In genomic region chr7:122304996-122305421, GRCh38 we compare ENCODE assay signal across 11 cellular contexts. TPM values are rescaled to one million over a fixed set of nuclear protein-coding genes. Genes with fewer than 3 reads are reported as not detected.
DNase-seq lines count a peak whose midpoint lies in the region; ATAC-seq and TF ChIP-seq lines count a peak whose summit lies in the region.
"Had no signal": no experiment of that assay in that cellular context is flagged by ENCODE, and none has a peak within 500 bp of the region (broad histone marks: within the 10 kb centered on the region; RNA-seq: fewer than 3 reads in every experiment).

No MANE protein-coding gene starts in this region.

- no peak overlapping the region for H3K27ac ChIP-seq in trophoblast cell (ENCODE audit: low read depth, low read length)
- H3K27ac ChIP-seq: sigmoid colon had no signal

- no peak overlapping the region for H2BK120ac ChIP-seq in trophoblast cell (ENCODE audit: insufficient read depth, low read length, poor library complexity)

- no peak for ATAC-seq in HG02642 (IDR thresholded peaks at IDR 0.05; ENCODE audit: poor library complexity, unreplicated experiment)
- ATAC-seq in natural killer cell, result no peak

- H2BK5ac ChIP-seq in trophoblast cell (ENCODE audit: low read depth, low read length, poor library complexity), result no peak overlapping the region

- H4K12ac ChIP-seq in trophoblast cell (ENCODE audit: low read depth, low read length), result no peak overlapping the region

- peaks cover 77% of the 10 kb centered on the region for H3K27me3 ChIP-seq in trophoblast cell (ENCODE audit: insufficient read depth, low read length)

- peak overlapping the region; percentile 84 for H3K4me2 ChIP-seq in trophoblast cell (ENCODE audit: low read length)

- no peak overlapping the region for H3K14ac ChIP-seq in trophoblast cell (ENCODE audit: low read length)

- DNase-seq in DMS53 (lab: John Stamatoyannopoulos, UW) (peak; percentile 79), NCI-H82 treated with DMSO at 0.1 percent for 48 hours (lab: John Stamatoyannopoulos, UW; ENCODE audit: unreplicated experiment) (peak; percentile 57), glutamatergic neuron (no peak), trophoblast cell (no peak), NCI-H524 treated with DMSO at 0.1 percent for 48 hours (lab: John Stamatoyannopoulos, UW) (no peak), HEK293T (ENCODE audit: extremely low spot score) (no peak), natural killer cell (no peak)
- DNase-seq: sigmoid colon had no signal

- peaks cover 21% of the 10 kb centered on the region in 2 experiments for H3K4me1 ChIP-seq in trophoblast cell (ENCODE audit: control insufficient read depth in 1 of 2, insufficient read depth in 2 of 2, low read length in 2 of 2)

- no peak overlapping the region for H4K8ac ChIP-seq in trophoblast cell (ENCODE audit: low read depth, low read length)

- H3K4me3 Mint-ChIP-seq in glutamatergic neuron (ENCODE audit: unreplicated experiment) (peak overlapping the region; percentile 91), natural killer cell (no peak overlapping the region)
- H3K4me3 Mint-ChIP-seq: central memory CD8-positive, alpha-beta T cell had no signal

- H3K9me3 Mint-ChIP-seq in glutamatergic neuron (ENCODE audit: unreplicated experiment), result peaks cover 13% of the 10 kb centered on the region
- H3K9me3 Mint-ChIP-seq in natural killer cell, result peaks cover 2 to 4% of the 10 kb centered on the region in 2 donors

- intact Hi-C loops in natural killer cell (cut with micrococcal nuclease), result no loop called here

- H3K36me3 ChIP-seq in trophoblast cell (ENCODE audit: control insufficient read depth in 1 of 2, insufficient read depth in 2 of 2, low read length in 2 of 2), result no peaks in the 10 kb centered on the region
- H3K36me3 ChIP-seq: sigmoid colon had no signal

- no peak overlapping the region for H3K23ac ChIP-seq in trophoblast cell (ENCODE audit: low read length)

- H3K4me1 Mint-ChIP-seq in glutamatergic neuron (ENCODE audit: low read depth, unreplicated experiment) (peaks cover 22% of the 10 kb centered on the region), natural killer cell (peaks cover 0 to 5% of the 10 kb centered on the region in 2 donors)
- H3K4me1 Mint-ChIP-seq: central memory CD8-positive, alpha-beta T cell had no signal

- no peaks in the 10 kb centered on the region for H3K36me3 Mint-ChIP-seq in glutamatergic neuron (ENCODE audit: unreplicated experiment)
- peaks cover 12% of the 10 kb centered on the region for H3K36me3 Mint-ChIP-seq in natural killer cell

- H3K9me3 ChIP-seq in trophoblast cell (ENCODE audit: insufficient read depth, low read depth, low read length), result peaks cover 3% of the 10 kb centered on the region
- H3K9me3 ChIP-seq: sigmoid colon had no signal

- H3K4me3 ChIP-seq in trophoblast cell (ENCODE audit: low read depth, low read length), result no peak overlapping the region

- no CpG with 5 or more reads among the region's 24 CpGs for WGBS in trophoblast cell (ENCODE audit: extremely low coverage, insufficient coverage, insufficient read length)

- POLR2A ChIA-PET in HEK293T (lab: Yijun Ruan, JAX), result no interaction called here

- H3K79me2 ChIP-seq in trophoblast cell (ENCODE audit: control insufficient read depth, insufficient read depth, low read length, poor library complexity), result no peaks in the 10 kb centered on the region

- H2AFZ ChIP-seq in trophoblast cell (ENCODE audit: insufficient read depth, low read length, poor library complexity), result no peak overlapping the region

- no peak overlapping the region for H2AK5ac ChIP-seq in trophoblast cell (ENCODE audit: low read length)

- no peak overlapping the region for H2BK12ac ChIP-seq in trophoblast cell (ENCODE audit: low read length)

- H3K18ac ChIP-seq in trophoblast cell (ENCODE audit: low read length), result no peak overlapping the region

- CTCF ChIA-PET in HEK293T (lab: Yijun Ruan, JAX), result no interaction called here

- peak overlapping the region; percentile 82 for H3K27ac Mint-ChIP-seq in glutamatergic neuron (ENCODE audit: unreplicated experiment)
- no peak overlapping the region for H3K27ac Mint-ChIP-seq in natural killer cell

- H3K4ac ChIP-seq in trophoblast cell (ENCODE audit: low read depth, low read length), result no peak overlapping the region

- no peak for TF ChIP-seq CTCF in glutamatergic neuron (IDR thresholded peaks at IDR 0.05; ENCODE audit: partially characterized antibody, unreplicated experiment)
- TF ChIP-seq CTCF in natural killer cell (IDR thresholded peaks at IDR 0.05), result no peak

- H4K91ac ChIP-seq in trophoblast cell (ENCODE audit: low read depth, low read length), result no peak overlapping the region

- no peaks in the 10 kb centered on the region for H3K79me1 ChIP-seq in trophoblast cell (ENCODE audit: low read length)

- H3K27me3 Mint-ChIP-seq in glutamatergic neuron (ENCODE audit: unreplicated experiment) (peaks cover 39% of the 10 kb centered on the region), natural killer cell (ENCODE audit: low read depth in 2 of 2) (peaks cover 61 to 64% of the 10 kb centered on the region in 2 donors)

- no peak overlapping the region for H3K9ac ChIP-seq in trophoblast cell (ENCODE audit: low read length)

TF ChIP-seq in HEK293T, 16 proteins besides CTCF, POLR2A, EP300 and RAD21:
- no peak for TF ChIP-seq CTBP1 (IDR thresholded peaks at IDR 0.05; ENCODE audit: borderline replicate concordance)
- TF ChIP-seq PKNOX1 (IDR thresholded peaks at IDR 0.05), result no peak
- TF ChIP-seq SUZ12 (IDR thresholded peaks at IDR 0.05), result no peak
- TF ChIP-seq SP1 (IDR thresholded peaks at IDR 0.05), result no peak
- no peak for TF ChIP-seq FOXA1 (IDR thresholded peaks at IDR 0.05)
- TF ChIP-seq LEF1 (IDR thresholded peaks at IDR 0.05; ENCODE audit: borderline replicate concordance), result no peak
- TF ChIP-seq BHLHE40 (IDR thresholded peaks at IDR 0.05; ENCODE audit: borderline replicate concordance), result no peak
- no peak for TF ChIP-seq FOXM1 (IDR thresholded peaks at IDR 0.05; ENCODE audit: borderline replicate concordance)
- no peak for TF ChIP-seq TARDBP (IDR thresholded peaks at IDR 0.05)
- no peak for TF ChIP-seq NFRKB (IDR thresholded peaks at IDR 0.05)
- TF ChIP-seq HDGF (IDR thresholded peaks at IDR 0.05; ENCODE audit: borderline replicate concordance), result no peak
- TF ChIP-seq L3MBTL2 (conservative IDR thresholded peaks at IDR 0.05), result no peak
- no peak for TF ChIP-seq FOXK2 (IDR thresholded peaks at IDR 0.05)
- no peak for TF ChIP-seq ARNT (IDR thresholded peaks at IDR 0.05)
- no peak for TF ChIP-seq ELF4 (IDR thresholded peaks at IDR 0.05)
- no peak for TF ChIP-seq ZNF384 (IDR thresholded peaks at IDR 0.05)

RNA-seq across cellular contexts. Expression of gene FEZF1, which starts 0.5 kb away (rescaled TPM):
- 12.7 TPM for total RNA-seq in glutamatergic neuron (ENCODE audit: unreplicated experiment)
- 0.06 TPM in 1 of 2 replicates, not detected in the other for polyA plus RNA-seq in trophoblast cell (2013)
- not detected for total RNA-seq in natural killer cell
- total RNA-seq: activated CD8-positive, alpha-beta memory T cell treated with anti-CD3 and anti-CD28 coated beads for 36 hours; sigmoid colon had no signal
- polyA plus RNA-seq: sigmoid colon had no signal

Comparison
In these comparisons a context has a peak if more than half of its experiments do, and no peak if none do; other contexts are left out.
1. DNase-seq: peak in DMS53 (single experiment) and NCI-H82 treated with DMSO at 0.1 percent for 48 hours (single experiment); none in glutamatergic neuron (single experiment), trophoblast cell (0 of 2), NCI-H524 treated with DMSO at 0.1 percent for 48 hours (single experiment), HEK293T (single experiment) and natural killer cell (single experiment).
2. RNA of gene FEZF1, which starts 0.5 kb away (total RNA-seq): 12.7 TPM in glutamatergic neuron (single experiment); not detected in natural killer cell; every median in the first group is over 10 times any median in the second.